ENCODE assay signal across 21 cellular contexts in genomic region chr16:31461921-31462804, GRCh38. TPM values are rescaled to one million over a fixed set of nuclear protein-coding genes. Genes with fewer than 3 reads are reported as not detected.
DNase-seq lines count a peak whose midpoint lies in the region; ATAC-seq, FAIRE-seq and TF ChIP-seq lines count a peak whose summit lies in the region.
"Had no signal": no experiment of that assay in that cellular context is flagged by ENCODE, and none has a peak within 500 bp of the region (broad histone marks: within the 10 kb centered on the region; RNA-seq: fewer than 3 reads in every experiment).

No MANE protein-coding gene starts in this region.

- POLR2A ChIA-PET in HepG2 (lab: Yijun Ruan, JAX), result interaction anchor here (8.3 kb wide), 1 partner anchor 14 kb away, joined by 110 read pairs; no protein-coding TSS in a partner anchor

- H3K4me1 ChIP-seq in DND-41 (ENCODE audit: insufficient read depth, low read length) (peaks cover 39% of the 10 kb centered on the region), adrenal gland (replicated peaks in 1 of 2) (peaks cover 16 to 21% of the 10 kb centered on the region in 2 donors), HepG2 (ENCODE audit: insufficient read depth, low read length) (peaks cover 20% of the 10 kb centered on the region), sigmoid colon (peaks cover 0 to 25% (median 18%) of the 10 kb centered on the region in 4 donors)

- peaks cover 13% of the 10 kb centered on the region for H4K20me1 ChIP-seq in DND-41 (ENCODE audit: insufficient read depth, low read length)
- H4K20me1 ChIP-seq in HepG2 (ENCODE audit: insufficient read depth, low read length), result peaks cover 22% of the 10 kb centered on the region

- intact Hi-C loops in adrenal gland (cut with DNase I) (no loop called here), HepG2 (cut with micrococcal nuclease; ENCODE audit: unreplicated experiment) (no loop called here), sigmoid colon (cut with DNase I) (no loop called here)

- H2AFZ ChIP-seq in DND-41 (ENCODE audit: low read depth, low read length) (no peak overlapping the region), HepG2 (ENCODE audit: low read length) (no peak overlapping the region)
- H2AFZ ChIP-seq: GM23338 had no signal

- H3K79me2 ChIP-seq in DND-41 (ENCODE audit: insufficient read depth, low read length) (peaks cover 23% of the 10 kb centered on the region), HepG2 (ENCODE audit: insufficient read depth, low read length) (peaks cover 27% of the 10 kb centered on the region)

- TF ChIP-seq POLR2A in adrenal gland (IDR thresholded peaks at IDR 0.05) (no peak), HepG2 (IDR thresholded peaks at IDR 0.05; ENCODE audit: insufficient read depth in 1 of 2, low read depth in 2 of 2, low read length in 2 of 2) (no peak), sigmoid colon (IDR thresholded peaks at IDR 0.05) (no peak)

- no peak for ATAC-seq in DND-41 (ENCODE audit: insufficient read depth, low read depth)
- ATAC-seq in HepG2, result no peak
- ATAC-seq in GM21723 (IDR thresholded peaks at IDR 0.05; ENCODE audit: unreplicated experiment), result no peak
- no peak for ATAC-seq in HG02588 (IDR thresholded peaks at IDR 0.05; ENCODE audit: unreplicated experiment)
- ATAC-seq: GM23338 had no signal

- no peak overlapping the region for H3K4me2 ChIP-seq in DND-41 (ENCODE audit: insufficient read depth, low read length)
- no peak overlapping the region for H3K4me2 ChIP-seq in HepG2 (ENCODE audit: low read depth, low read length)
- H3K4me2 ChIP-seq: GM23338 had no signal

- no peak for TF ChIP-seq CTCF in DND-41 (IDR thresholded peaks at IDR 0.05; ENCODE audit: borderline replicate concordance, extremely low read depth, low read length, poor library complexity, severe bottlenecking)
- no peak for TF ChIP-seq CTCF in adrenal gland (IDR thresholded peaks at IDR 0.05)
- no peak for TF ChIP-seq CTCF in HepG2 (CRISPR knock-in tag; IDR thresholded peaks at IDR 0.05)
- no peak for TF ChIP-seq CTCF in sigmoid colon (IDR thresholded peaks at IDR 0.05)

- TF ChIP-seq RAD21 in HepG2 (CRISPR knock-in tag; IDR thresholded peaks at IDR 0.05), result no peak

- BruUV-seq in HepG2 (replicated peaks; lab: Mats Ljungman, UMichigan), result no TSS peak

- H3K27ac ChIP-seq in DND-41 (ENCODE audit: low read length), result peak overlapping the region; percentile 7; the same call in 1 of the 2 replicates
- peak overlapping the region in 2 of 5 donors; percentile 30 to 48 for H3K27ac ChIP-seq in adrenal gland
- no peak overlapping the region for H3K27ac ChIP-seq in HepG2 (ENCODE audit: extremely low read length, insufficient read depth, low read length)
- H3K27ac ChIP-seq in sigmoid colon, result no peak overlapping the region
- H3K27ac ChIP-seq: SJSA1 had no signal

- DNase-seq in DND-41 (no peak), adrenal gland (peak in 6 of 7 donors; percentile 53 to 77 (median 68)), HepG2 (ENCODE audit: low spot score) (no peak), sigmoid colon (peak; percentile 64), SIG-M5 treated with dmso at 0.1 percent for 504 hours (lab: John Stamatoyannopoulos, UW; ENCODE audit: unreplicated experiment) (no peak)
- DNase-seq: Calu3; CD4-positive, alpha-beta T cell; DMS79; MG63; NCI-H1092 treated with DMSO at 0.1 percent for 48 hours; NCI-H1694; NCI-H446; NCI-H748 treated with DMSO at 0.1 percent for 48 hours had no signal

- H3K4me3 ChIP-seq in DND-41 (ENCODE audit: low read depth in 1 of 2, low read length in 2 of 2) (no peak overlapping the region), adrenal gland (no peak overlapping the region), HepG2 (replicated peaks in 1 of 3; ENCODE audit: insufficient read depth in 1 of 3, low read depth in 2 of 3, low read length in 3 of 3) (no peak overlapping the region), sigmoid colon (no peak overlapping the region)
- H3K4me3 ChIP-seq: GM23338, MG63, SJSA1 had no signal

- no peak overlapping the region for H3K9ac ChIP-seq in DND-41 (ENCODE audit: low read depth, low read length)
- H3K9ac ChIP-seq in HepG2 (ENCODE audit: insufficient read depth, low read depth, low read length), result no peak overlapping the region

- 82 to 90% (median 85%) methylated on average over 2 to 35 of the region's 35 CpGs for WGBS in adrenal gland, 4 donors
- WGBS in HepG2 (ENCODE audit: low lambda C conversion rate), result 93% methylated on average over 34 of the region's 35 CpGs
- 95 to 96% methylated on average over 35 of the region's 35 CpGs for WGBS in sigmoid colon, 2 donors

- H3K9me3 ChIP-seq in DND-41 (ENCODE audit: insufficient read depth, low read length, severe bottlenecking), result no peaks in the 10 kb centered on the region
- H3K9me3 ChIP-seq in adrenal gland (replicated peaks in 1 of 3), result no peaks in the 10 kb centered on the region
- no peaks in the 10 kb centered on the region for H3K9me3 ChIP-seq in HepG2 (ENCODE audit: low read length)
- no peaks in the 10 kb centered on the region for H3K9me3 ChIP-seq in sigmoid colon
- H3K9me3 ChIP-seq: MG63, SJSA1 had no signal

- CTCF ChIA-PET in HepG2 (lab: Yijun Ruan, JAX; ENCODE audit: low intra/inter-chr PET ratio, low total read pairs), result no interaction called here

- no peaks in the 10 kb centered on the region for H3K27me3 ChIP-seq in DND-41 (ENCODE audit: insufficient read depth, low read length, poor library complexity)
- no peaks in the 10 kb centered on the region for H3K27me3 ChIP-seq in adrenal gland
- no peaks in the 10 kb centered on the region; a peak in 1 of 5 replicates for H3K27me3 ChIP-seq in HepG2 (ENCODE audit: control insufficient read depth in 1 of 2, insufficient read depth in 2 of 2, low read length in 2 of 2)
- no peaks in the 10 kb centered on the region for H3K27me3 ChIP-seq in sigmoid colon
- H3K27me3 ChIP-seq: MG63, SJSA1 had no signal

- FAIRE-seq in HepG2 (lab: Jason Lieb, UNC), result no peak
- FAIRE-seq: G401.6, GM12891, GM19239 had no signal

- TF ChIP-seq EP300 in HepG2 (IDR thresholded peaks at IDR 0.05; ENCODE audit: low read depth in 2 of 2, low read length in 2 of 2), result no peak
- no peak for TF ChIP-seq EP300 in HepG2 (CRISPR knock-in tag; IDR thresholded peaks at IDR 0.05; ENCODE audit: borderline replicate concordance)
- TF ChIP-seq EP300 in sigmoid colon (IDR thresholded peaks at IDR 0.05), result no peak

- H3K36me3 ChIP-seq in DND-41 (ENCODE audit: insufficient read depth, low read length) (peaks cover 40% of the 10 kb centered on the region), adrenal gland (replicated peaks in 1 of 2) (peaks cover 0 to 47% of the 10 kb centered on the region in 2 donors), HepG2 (replicated peaks in 1 of 2; ENCODE audit: control insufficient read depth in 1 of 2, insufficient read depth in 2 of 2, low read length in 2 of 2) (peaks cover 33 to 50% of the 10 kb centered on the region in 2 experiments), sigmoid colon (peaks cover 12 to 54% (median 32%) of the 10 kb centered on the region in 4 donors)

- in situ Hi-C loops in HepG2 (cut with HindIII; ENCODE audit: extremely low pct_ligation_motif_present, low pct_unique_long_range_greater_than_20kb), result no loop called here

RNA-seq across cellular contexts. Expression of gene ARMC5, which starts 2.9 kb away (rescaled TPM):
- total RNA-seq in adrenal gland, result 10 to 100 TPM in 6 of 8 donors, 1 to 10 TPM in 2; 9.1 to 20.3 (median 12.0) TPM
- polyA plus RNA-seq in adrenal gland, result 10 to 100 TPM in 2 of 3 donors, 1 to 10 TPM in 1; 2.9 to 37.9 (median 24.5) TPM
- total RNA-seq in HepG2 (2016; rRNA removed; fragmentation: Illumina TruSeq; extraction: Trizol), result 13.0 and 22.3 TPM in 2 replicates
- 2.5 and 3.1 TPM in 2 replicates for total RNA-seq in HepG2 (2016; cell fraction: cytosol; rRNA removed; fragmentation: Illumina TruSeq; extraction: Trizol; ENCODE audit: low read depth)
- total RNA-seq in HepG2 (2016; cell fraction: insoluble cytoplasmic fraction; rRNA removed; fragmentation: Illumina TruSeq; extraction: Trizol), result 10.7 and 21.4 TPM in 2 replicates
- total RNA-seq in HepG2 (2016; cell fraction: membrane; rRNA removed; fragmentation: Illumina TruSeq; extraction: Trizol), result 5.2 and 6.5 TPM in 2 replicates
- total RNA-seq in HepG2 (2016; cell fraction: nucleus; rRNA removed; fragmentation: Illumina TruSeq; extraction: Trizol), result 20.2 and 21.0 TPM in 2 replicates
- 10.8 and 11.9 TPM in 2 replicates for polyA plus RNA-seq in HepG2 (2011; rRNA removed)
- polyA plus RNA-seq in HepG2 (2011; cell fraction: cytosol; rRNA removed), result 6.1 and 8.8 TPM in 2 replicates
- 83.4 and 108 TPM in 2 replicates for polyA plus RNA-seq in HepG2 (2011; cell fraction: nucleus; rRNA removed)
- 6.3 and 9.1 TPM in 2 replicates for polyA plus RNA-seq in HepG2 (2012)
- polyA plus RNA-seq in HepG2 (2016; cell fraction: cytosol; fragmentation: Illumina TruSeq; extraction: Trizol; ENCODE audit: low read depth), result 1.9 and 2.5 TPM in 2 replicates
- 13.4 and 15.6 TPM in 2 replicates for polyA plus RNA-seq in HepG2 (2016; cell fraction: insoluble cytoplasmic fraction; fragmentation: Illumina TruSeq; extraction: Trizol; ENCODE audit: low read depth)
- 3.6 and 4.2 TPM in 2 replicates for polyA plus RNA-seq in HepG2 (2016; cell fraction: membrane; fragmentation: Illumina TruSeq; extraction: Trizol; ENCODE audit: low read depth)
- 51.3 and 57.5 TPM in 2 replicates for polyA plus RNA-seq in HepG2 (2016; cell fraction: nucleus; fragmentation: Illumina TruSeq; extraction: Trizol; ENCODE audit: insufficient read depth, low read depth)
- 7.1 and 29.7 TPM in 2 replicates for polyA minus RNA-seq in HepG2 (2011; rRNA and poly(A)+ RNA removed; ENCODE audit: low replicate concordance)
- polyA minus RNA-seq in HepG2 (2011; cell fraction: cytosol; rRNA and poly(A)+ RNA removed), result 6.3 and 6.8 TPM in 2 replicates
- polyA minus RNA-seq in HepG2 (2011; cell fraction: nucleus; rRNA and poly(A)+ RNA removed), result 19.5 and 24.3 TPM in 2 replicates
- total RNA-seq in sigmoid colon, result 1 to 10 TPM; 3.9 to 9.5 (median 6.6) TPM
- 10 to 100 TPM in 1 of 3 donors, 1 to 10 TPM in 2; 2.4 to 11.1 (median 2.8) TPM for polyA plus RNA-seq in sigmoid colon

RNA-seq across cellular contexts. Expression of gene TGFB1I1, which starts 9.8 kb away (rescaled TPM):
- total RNA-seq in adrenal gland (10 to 100 TPM; 14.2 to 62.7 (median 34.8) TPM), HepG2 (2016; rRNA removed; fragmentation: Illumina TruSeq; extraction: Trizol) (0.52 and 0.80 TPM in 2 replicates), sigmoid colon (100 to 1,000 TPM; 124 to 339 (median 205) TPM)
- polyA plus RNA-seq in adrenal gland (10 to 100 TPM; 11.3 to 32.7 (median 29.7) TPM), HepG2 (2011; rRNA removed) (2.9 TPM in 2 replicates), sigmoid colon (10 to 100 TPM; 10.4 to 31.2 (median 21.0) TPM)
- total RNA-seq in HepG2 (2016; cell fraction: cytosol; rRNA removed; fragmentation: Illumina TruSeq; extraction: Trizol; ENCODE audit: low read depth), result 0.53 and 0.61 TPM in 2 replicates
- 0.31 and 0.87 TPM in 2 replicates for total RNA-seq in HepG2 (2016; cell fraction: insoluble cytoplasmic fraction; rRNA removed; fragmentation: Illumina TruSeq; extraction: Trizol)
- 0.72 and 0.80 TPM in 2 replicates for total RNA-seq in HepG2 (2016; cell fraction: membrane; rRNA removed; fragmentation: Illumina TruSeq; extraction: Trizol)
- total RNA-seq in HepG2 (2016; cell fraction: nucleus; rRNA removed; fragmentation: Illumina TruSeq; extraction: Trizol), result 0.84 and 0.97 TPM in 2 replicates
- polyA plus RNA-seq in HepG2 (2011; cell fraction: cytosol; rRNA removed), result 2.2 and 2.6 TPM in 2 replicates
- 6.8 and 7.8 TPM in 2 replicates for polyA plus RNA-seq in HepG2 (2011; cell fraction: nucleus; rRNA removed)
- polyA plus RNA-seq in HepG2 (2012), result 0.55 and 1.2 TPM in 2 replicates
- polyA plus RNA-seq in HepG2 (2016; cell fraction: cytosol; fragmentation: Illumina TruSeq; extraction: Trizol; ENCODE audit: low read depth), result 1.5 and 2.0 TPM in 2 replicates
- polyA plus RNA-seq in HepG2 (2016; cell fraction: insoluble cytoplasmic fraction; fragmentation: Illumina TruSeq; extraction: Trizol; ENCODE audit: low read depth), result 1.0 and 1.6 TPM in 2 replicates
- polyA plus RNA-seq in HepG2 (2016; cell fraction: membrane; fragmentation: Illumina TruSeq; extraction: Trizol; ENCODE audit: low read depth), result 1.6 and 2.4 TPM in 2 replicates
- 1.2 and 2.2 TPM in 2 replicates for polyA plus RNA-seq in HepG2 (2016; cell fraction: nucleus; fragmentation: Illumina TruSeq; extraction: Trizol; ENCODE audit: insufficient read depth, low read depth)
- 1.8 and 12.1 TPM in 2 replicates for polyA minus RNA-seq in HepG2 (2011; rRNA and poly(A)+ RNA removed; ENCODE audit: low replicate concordance)
- polyA minus RNA-seq in HepG2 (2011; cell fraction: cytosol; rRNA and poly(A)+ RNA removed), result 1.4 and 3.0 TPM in 2 replicates
- polyA minus RNA-seq in HepG2 (2011; cell fraction: nucleus; rRNA and poly(A)+ RNA removed), result 1.2 and 3.4 TPM in 2 replicates

RNA-seq across cellular contexts. Expression of gene ZNF843, which starts 19.6 kb away (rescaled TPM):
- total RNA-seq in adrenal gland (1 to 10 TPM in 6 of 8 donors, under 1 TPM in 2; 0.61 to 3.1 (median 1.8) TPM), HepG2 (2016; rRNA removed; fragmentation: Illumina TruSeq; extraction: Trizol) (not detected in 2 replicates), sigmoid colon (1 to 10 TPM in 3 of 4 donors, under 1 TPM in 1; 0.36 to 5.3 (median 1.1) TPM)
- polyA plus RNA-seq in adrenal gland (under 1 TPM; 0.37 to 0.97 (median 0.73) TPM), HepG2 (2011; rRNA removed) (0.03 and 0.04 TPM in 2 replicates), sigmoid colon (1 to 10 TPM in 1 of 3 donors, under 1 TPM in 1, not detected in 1; 0.22 to 1.8 TPM)
- 0.20 TPM in 1 of 2 replicates, not detected in the other for total RNA-seq in HepG2 (2016; cell fraction: cytosol; rRNA removed; fragmentation: Illumina TruSeq; extraction: Trizol; ENCODE audit: low read depth)
- not detected in 2 replicates for total RNA-seq in HepG2 (2016; cell fraction: insoluble cytoplasmic fraction; rRNA removed; fragmentation: Illumina TruSeq; extraction: Trizol)
- not detected in 2 replicates for total RNA-seq in HepG2 (2016; cell fraction: membrane; rRNA removed; fragmentation: Illumina TruSeq; extraction: Trizol)
- total RNA-seq in HepG2 (2016; cell fraction: nucleus; rRNA removed; fragmentation: Illumina TruSeq; extraction: Trizol), result not detected in 2 replicates
- 0.04 TPM in 1 of 2 replicates, not detected in the other for polyA plus RNA-seq in HepG2 (2011; cell fraction: cytosol; rRNA removed)
- not detected in 2 replicates for polyA plus RNA-seq in HepG2 (2011; cell fraction: nucleus; rRNA removed)
- not detected in 2 replicates for polyA plus RNA-seq in HepG2 (2012)
- not detected in 2 replicates for polyA plus RNA-seq in HepG2 (2016; cell fraction: cytosol; fragmentation: Illumina TruSeq; extraction: Trizol; ENCODE audit: low read depth)
- not detected in 2 replicates for polyA plus RNA-seq in HepG2 (2016; cell fraction: insoluble cytoplasmic fraction; fragmentation: Illumina TruSeq; extraction: Trizol; ENCODE audit: low read depth)
- not detected in 2 replicates for polyA plus RNA-seq in HepG2 (2016; cell fraction: membrane; fragmentation: Illumina TruSeq; extraction: Trizol; ENCODE audit: low read depth)
- polyA plus RNA-seq in HepG2 (2016; cell fraction: nucleus; fragmentation: Illumina TruSeq; extraction: Trizol; ENCODE audit: insufficient read depth, low read depth), result not detected in 2 replicates
- polyA minus RNA-seq in HepG2 (2011; rRNA and poly(A)+ RNA removed; ENCODE audit: low replicate concordance), result 0.12 TPM in 1 of 2 replicates, not detected in the other
- not detected in 2 replicates for polyA minus RNA-seq in HepG2 (2011; cell fraction: cytosol; rRNA and poly(A)+ RNA removed)
- not detected in 2 replicates for polyA minus RNA-seq in HepG2 (2011; cell fraction: nucleus; rRNA and poly(A)+ RNA removed)
- total RNA-seq: Calu3, GM23338 had no signal
- polyA plus RNA-seq: GM23338 had no signal

RNA-seq across cellular contexts. Expression of gene SLC5A2, which starts 20.8 kb away (rescaled TPM):
- total RNA-seq in adrenal gland (under 1 TPM in 1 of 8 donors, not detected in 7; 0.14 TPM), HepG2 (2016; rRNA removed; fragmentation: Illumina TruSeq; extraction: Trizol) (0.44 and 0.97 TPM in 2 replicates), sigmoid colon (1 to 10 TPM in 1 of 4 donors, under 1 TPM in 3; 0.49 to 1.1 (median 0.70) TPM)
- polyA plus RNA-seq in adrenal gland (1 to 10 TPM in 2 of 3 donors, not detected in 1; 2.4 to 3.0 TPM), HepG2 (2011; rRNA removed) (0.24 and 0.64 TPM in 2 replicates), sigmoid colon (1 to 10 TPM in 2 of 3 donors, under 1 TPM in 1; 0.60 to 1.9 (median 1.2) TPM)
- total RNA-seq in HepG2 (2016; cell fraction: cytosol; rRNA removed; fragmentation: Illumina TruSeq; extraction: Trizol; ENCODE audit: low read depth), result 0.30 and 0.44 TPM in 2 replicates
- total RNA-seq in HepG2 (2016; cell fraction: insoluble cytoplasmic fraction; rRNA removed; fragmentation: Illumina TruSeq; extraction: Trizol), result 0.97 TPM in 1 of 2 replicates, not detected in the other
- 0.53 and 0.72 TPM in 2 replicates for total RNA-seq in HepG2 (2016; cell fraction: membrane; rRNA removed; fragmentation: Illumina TruSeq; extraction: Trizol)
- 0.81 and 2.1 TPM in 2 replicates for total RNA-seq in HepG2 (2016; cell fraction: nucleus; rRNA removed; fragmentation: Illumina TruSeq; extraction: Trizol)
- polyA plus RNA-seq in HepG2 (2011; cell fraction: cytosol; rRNA removed), result 0.10 and 0.27 TPM in 2 replicates
- polyA plus RNA-seq in HepG2 (2011; cell fraction: nucleus; rRNA removed), result 3.9 and 6.8 TPM in 2 replicates
- polyA plus RNA-seq in HepG2 (2012), result 2.0 and 11.8 TPM in 2 replicates
- 0.08 and 0.14 TPM in 2 replicates for polyA plus RNA-seq in HepG2 (2016; cell fraction: cytosol; fragmentation: Illumina TruSeq; extraction: Trizol; ENCODE audit: low read depth)
- polyA plus RNA-seq in HepG2 (2016; cell fraction: insoluble cytoplasmic fraction; fragmentation: Illumina TruSeq; extraction: Trizol; ENCODE audit: low read depth), result 0.51 TPM in 1 of 2 replicates, not detected in the other
- polyA plus RNA-seq in HepG2 (2016; cell fraction: membrane; fragmentation: Illumina TruSeq; extraction: Trizol; ENCODE audit: low read depth), result 0.20 and 0.42 TPM in 2 replicates
- polyA plus RNA-seq in HepG2 (2016; cell fraction: nucleus; fragmentation: Illumina TruSeq; extraction: Trizol; ENCODE audit: insufficient read depth, low read depth), result 3.2 TPM in 2 replicates
- 0.09 and 1.2 TPM in 2 replicates for polyA minus RNA-seq in HepG2 (2011; rRNA and poly(A)+ RNA removed; ENCODE audit: low replicate concordance)
- polyA minus RNA-seq in HepG2 (2011; cell fraction: cytosol; rRNA and poly(A)+ RNA removed), result not detected in 2 replicates
- polyA minus RNA-seq in HepG2 (2011; cell fraction: nucleus; rRNA and poly(A)+ RNA removed), result 0.77 and 0.87 TPM in 2 replicates
- total RNA-seq: A673, SJSA1 had no signal

RNA-seq across cellular contexts. Expression of gene COX6A2, which starts 34.0 kb away (rescaled TPM):
- total RNA-seq in adrenal gland (not detected), HepG2 (2016; rRNA removed; fragmentation: Illumina TruSeq; extraction: Trizol) (not detected in 2 replicates), sigmoid colon (not detected)
- polyA plus RNA-seq in adrenal gland (1 to 10 TPM in 2 of 3 donors, not detected in 1; 2.8 to 5.2 TPM), HepG2 (2011; rRNA removed) (not detected in 2 replicates), sigmoid colon (1 to 10 TPM in 1 of 3 donors, under 1 TPM in 1, not detected in 1; 0.32 to 4.8 TPM)
- not detected in 2 replicates for total RNA-seq in HepG2 (2016; cell fraction: cytosol; rRNA removed; fragmentation: Illumina TruSeq; extraction: Trizol; ENCODE audit: low read depth)
- not detected in 2 replicates for total RNA-seq in HepG2 (2016; cell fraction: insoluble cytoplasmic fraction; rRNA removed; fragmentation: Illumina TruSeq; extraction: Trizol)
- not detected in 2 replicates for total RNA-seq in HepG2 (2016; cell fraction: membrane; rRNA removed; fragmentation: Illumina TruSeq; extraction: Trizol)
- not detected in 2 replicates for total RNA-seq in HepG2 (2016; cell fraction: nucleus; rRNA removed; fragmentation: Illumina TruSeq; extraction: Trizol)
- polyA plus RNA-seq in HepG2 (2011; cell fraction: cytosol; rRNA removed), result not detected in 2 replicates
- polyA plus RNA-seq in HepG2 (2011; cell fraction: nucleus; rRNA removed), result not detected in 2 replicates
- not detected in 2 replicates for polyA plus RNA-seq in HepG2 (2012)
- not detected in 2 replicates for polyA plus RNA-seq in HepG2 (2016; cell fraction: cytosol; fragmentation: Illumina TruSeq; extraction: Trizol; ENCODE audit: low read depth)
- polyA plus RNA-seq in HepG2 (2016; cell fraction: insoluble cytoplasmic fraction; fragmentation: Illumina TruSeq; extraction: Trizol; ENCODE audit: low read depth), result not detected in 2 replicates
- not detected in 2 replicates for polyA plus RNA-seq in HepG2 (2016; cell fraction: membrane; fragmentation: Illumina TruSeq; extraction: Trizol; ENCODE audit: low read depth)
- polyA plus RNA-seq in HepG2 (2016; cell fraction: nucleus; fragmentation: Illumina TruSeq; extraction: Trizol; ENCODE audit: insufficient read depth, low read depth), result not detected in 2 replicates
- not detected in 2 replicates for polyA minus RNA-seq in HepG2 (2011; rRNA and poly(A)+ RNA removed; ENCODE audit: low replicate concordance)
- not detected in 2 replicates for polyA minus RNA-seq in HepG2 (2011; cell fraction: cytosol; rRNA and poly(A)+ RNA removed)
- polyA minus RNA-seq in HepG2 (2011; cell fraction: nucleus; rRNA and poly(A)+ RNA removed), result not detected in 2 replicates
- total RNA-seq: A673; Calu3; CD4-positive, alpha-beta T cell; GM23338; SJSA1 had no signal

Comparison
In these comparisons a context has a peak if more than half of its experiments do, and no peak if none do; other contexts are left out.
1. DNase-seq: peak in adrenal gland (6 of 7) and sigmoid colon (single experiment); none in DND-41 (single experiment), HepG2 (single experiment) and SIG-M5 treated with dmso at 0.1 percent for 504 hours (single experiment).
2. RNA of gene TGFB1I1, which starts 9.8 kb away (total RNA-seq): 124 to 339 TPM in sigmoid colon and 14.2 to 62.7 TPM in adrenal gland; 0.31 to 0.97 TPM in HepG2; every median in the first group is over 4 times any median in the second.